23 cellular contexts compared by ENCODE assay signal in the genomic region with DNA sequence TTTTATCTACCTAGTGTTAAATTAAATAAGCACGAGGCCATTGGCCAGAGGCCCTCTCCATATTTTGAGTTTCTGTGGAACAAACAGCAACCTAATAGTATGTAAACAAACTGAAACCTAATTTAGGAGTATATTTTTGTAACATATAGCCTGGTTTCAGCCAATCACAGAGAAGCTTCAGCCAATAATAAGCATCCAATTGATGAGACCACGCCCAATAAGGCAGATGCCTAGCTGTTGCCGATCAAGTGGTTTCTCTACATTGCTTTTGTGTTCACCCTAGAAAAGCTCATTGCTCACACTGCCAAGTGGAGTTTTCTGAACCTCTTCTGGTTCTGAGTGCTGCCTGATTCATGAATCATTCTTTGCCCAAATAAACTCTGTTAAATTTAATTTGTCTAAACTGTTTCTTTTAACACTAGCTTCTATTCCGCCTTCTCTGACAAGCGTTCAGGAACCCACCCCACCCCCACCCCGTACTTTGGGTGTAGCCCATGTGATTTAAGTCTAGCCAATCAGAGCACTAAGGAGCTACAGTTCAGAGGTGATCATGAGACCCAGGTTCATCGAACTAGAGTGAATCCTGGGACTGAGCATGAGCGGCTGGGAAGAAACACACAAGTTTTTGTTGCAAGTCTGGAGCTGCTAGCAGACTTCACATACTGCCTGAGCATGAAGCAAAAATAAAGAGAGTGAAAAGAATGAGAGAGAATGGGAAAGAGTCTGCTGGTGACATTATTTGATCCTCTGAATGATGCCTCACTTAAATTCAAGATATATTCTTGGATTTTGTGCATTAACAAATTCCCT.
"Had no signal": no experiment of that assay in that cellular context is flagged by ENCODE, and none has a peak within 500 bp of the region (broad histone marks: within the 10 kb centered on the region; RNA-seq: fewer than 3 reads in every experiment).

No MANE protein-coding gene starts in this region.

- FAIRE-seq: HepG2 had no signal

- DNase-seq: IMR-90; Kasumi-1; MM.1S; NCI-H1092 treated with DMSO at 0.1 percent for 48 hours; NCI-H1436; NCI-H187; NCI-H2029; NCI-H2081 treated with DMSO at 0.1 percent for 48 hours; NCI-H2171; NCI-H226; NCI-H446; NCI-H510A; NCI-H524 treated with DMSO at 0.1 percent for 48 hours; NCI-H69; NCI-H774; NK-92 treated with Interleukin-12 subunit alpha and Interleukin-12 subunit beta, amount 100 ng/mL, for 24 hours; PC-3; SHP77 had no signal

- H3K9ac ChIP-seq: KMS-11 had no signal

- H3K27ac ChIP-seq: KMS-11, RWPE1, SK-N-MC had no signal

- H3K4me2 ChIP-seq: KMS-11 had no signal

- ATAC-seq: HepG2, Panc1, PC-3 had no signal

- H3K4me3 ChIP-seq: SK-N-MC had no signal
